ENCODE assay signal across 19 cellular contexts in genomic region chr12:12502813-12503146, GRCh38. TPM values are rescaled to one million over a fixed set of nuclear protein-coding genes. Genes with fewer than 3 reads are reported as not detected.
DNase-seq lines count a peak whose midpoint lies in the region; ATAC-seq, FAIRE-seq and TF ChIP-seq lines count a peak whose summit lies in the region.
"Had no signal": no experiment of that assay in that cellular context is flagged by ENCODE, and none has a peak within 500 bp of the region (broad histone marks: within the 10 kb centered on the region; RNA-seq: fewer than 3 reads in every experiment).

No MANE protein-coding gene starts in this region.

- H3K9ac ChIP-seq in H9 (ENCODE audit: extremely low read depth, insufficient read length, low read length): no peak overlapping the region

- peaks cover 13% of the 10 kb centered on the region for H3K79me1 ChIP-seq in H9 (ENCODE audit: insufficient read depth, low read depth, low read length, poor library complexity, severe bottlenecking)

- H4K20me1 ChIP-seq in H9 (ENCODE audit: control insufficient read depth, insufficient read depth, insufficient read length): no peaks in the 10 kb centered on the region

- peaks cover 8% of the 10 kb centered on the region; the same call in 1 of the 2 replicates for H3K79me2 ChIP-seq in H9 (ENCODE audit: insufficient read depth, low read length)

- no peak overlapping the region for H3K18ac ChIP-seq in H9 (ENCODE audit: insufficient read length, low read depth, low read length)

- no peaks in the 10 kb centered on the region for H3K9me3 ChIP-seq in H9 (ENCODE audit: control insufficient read depth, low read depth, low read length)
- H3K9me3 ChIP-seq in right cardiac atrium (ENCODE audit: control insufficient read depth, low read length): no peaks in the 10 kb centered on the region
- H3K9me3 ChIP-seq: pancreas, tibial artery had no signal

- peak overlapping the region; percentile 47 for H3K27ac ChIP-seq in H9 (ENCODE audit: insufficient read length, low read depth, low read length)
- no peak overlapping the region for H3K27ac ChIP-seq in right cardiac atrium (ENCODE audit: low read length)
- H3K27ac ChIP-seq: brain microvascular endothelial cell, pancreas, tibial artery had no signal

- H3K4me3 ChIP-seq in right cardiac atrium (ENCODE audit: low read length): no peak overlapping the region
- H3K4me3 ChIP-seq: pancreas, tibial artery had no signal

- no peak overlapping the region for H3K14ac ChIP-seq in H9 (ENCODE audit: insufficient read depth, low read length)

- peaks cover 60% of the 10 kb centered on the region for H3K4me1 Mint-ChIP-seq in activated naive CD4-positive, alpha-beta T cell treated with anti-CD3 and anti-CD28 coated beads for 36 hours (ENCODE audit: low read depth)
- peaks cover 54 to 56% of the 10 kb centered on the region in 2 experiments for H3K4me1 Mint-ChIP-seq in H9
- peaks cover 57% of the 10 kb centered on the region for H3K4me1 Mint-ChIP-seq in activated naive CD8-positive, alpha-beta T cell (ENCODE audit: low read depth)
- H3K4me1 Mint-ChIP-seq in stimulated activated effector memory CD8-positive, alpha-beta T cell treated with anti-CD3 and anti-CD28 coated beads, Interleukin-12 subunit alpha, Interleukin-12 subunit beta, amount 100 ng/mL, for 72 hours: peaks cover 70% of the 10 kb centered on the region

- no peak overlapping the region for H2BK15ac ChIP-seq in H9 (ENCODE audit: low read depth, low read length)

- H3K27ac Mint-ChIP-seq in activated naive CD4-positive, alpha-beta T cell treated with anti-CD3 and anti-CD28 coated beads for 36 hours: peak overlapping the region; percentile 93
- H3K27ac Mint-ChIP-seq in H9: peak overlapping the region in 2 of 3 experiments; percentile 73 to 94; a peak in 4 of 7 replicates
- H3K27ac Mint-ChIP-seq in activated naive CD8-positive, alpha-beta T cell: peak overlapping the region; percentile 55
- peak overlapping the region; percentile 73 for H3K27ac Mint-ChIP-seq in stimulated activated effector memory CD8-positive, alpha-beta T cell treated with anti-CD3 and anti-CD28 coated beads, Interleukin-12 subunit alpha, Interleukin-12 subunit beta, amount 100 ng/mL, for 72 hours

- no peaks in the 10 kb centered on the region for H3K9me3 Mint-ChIP-seq in activated naive CD4-positive, alpha-beta T cell treated with anti-CD3 and anti-CD28 coated beads for 36 hours
- H3K9me3 Mint-ChIP-seq in H9: no peaks in the 10 kb centered on the region
- no peaks in the 10 kb centered on the region for H3K9me3 Mint-ChIP-seq in activated naive CD8-positive, alpha-beta T cell (ENCODE audit: low read depth)
- no peaks in the 10 kb centered on the region for H3K9me3 Mint-ChIP-seq in stimulated activated effector memory CD8-positive, alpha-beta T cell treated with anti-CD3 and anti-CD28 coated beads, Interleukin-12 subunit alpha, Interleukin-12 subunit beta, amount 100 ng/mL, for 72 hours
- H3K9me3 Mint-ChIP-seq: stimulated activated naive B cell treated with anti-CD40 and anti-IgM and Interleukin-4, amounts not matched to agents 10 μg/mL and 1 μg/mL and 100 μg/mL, for 72 hours had no signal

- H3K27me3 ChIP-seq in H9 (ENCODE audit: insufficient read depth, low read length): no peaks in the 10 kb centered on the region
- H3K27me3 ChIP-seq in right cardiac atrium (ENCODE audit: control insufficient read depth, insufficient read depth): no peaks in the 10 kb centered on the region
- H3K27me3 ChIP-seq: brain microvascular endothelial cell, pancreas, tibial artery had no signal

- no peak for DNase-seq in activated naive CD4-positive, alpha-beta T cell treated with anti-CD3 and anti-CD28 coated beads for 36 hours
- no peak for DNase-seq in activated naive CD4-positive, alpha-beta T cell treated with anti-CD3 and anti-CD28 coated beads, Interleukin-2, amount 50 U/mL, for 16 hours
- no peak for DNase-seq in H9
- no peak for DNase-seq in stimulated activated effector memory CD8-positive, alpha-beta T cell treated with anti-CD3 and anti-CD28 coated beads, Interleukin-12 subunit alpha, Interleukin-12 subunit beta, amount 100 ng/mL, for 72 hours (ENCODE audit: low spot score in 2 of 2)
- DNase-seq in right cardiac atrium: no peak
- DNase-seq in H54 (ENCODE audit: insufficient read length, low spot score): no peak
- DNase-seq: brain microvascular endothelial cell; cortex of kidney; hypothalamus; NCI-H510A treated with DMSO at 0.1 percent for 48 hours; pancreas; RPMI8226; stimulated activated naive B cell treated with anti-CD40 and anti-IgM and Interleukin-4, amounts not matched to agents 10 μg/mL and 1 μg/mL and 100 μg/mL, for 72 hours; tibial artery had no signal

- CTCF ChIA-PET in activated naive CD4-positive, alpha-beta T cell treated with anti-CD3 and anti-CD28 coated beads for 36 hours (lab: Charles Lee): interaction anchor here (1.0 to 1.8 kb wide), 3 partner anchors 20 to 126 kb away, joined by 5 read pairs; no protein-coding TSS in a partner anchor

- no peak overlapping the region for H3K56ac ChIP-seq in H9 (ENCODE audit: insufficient read length, low read depth, low read length)

- H3K4me2 ChIP-seq in H9 (ENCODE audit: insufficient read depth, insufficient read length, low read length): no peak overlapping the region

- no peak overlapping the region for H2BK20ac ChIP-seq in H9 (ENCODE audit: low read depth, low read length, poor library complexity, severe bottlenecking)

- no peak for TF ChIP-seq POLR2A in H54 (IDR thresholded peaks at IDR 0.05; ENCODE audit: low read depth, low read length)

- H3K23ac ChIP-seq in H9 (ENCODE audit: insufficient read length, low read depth, low read length): no peak overlapping the region

- H3T11ph ChIP-seq in H9 (ENCODE audit: low read length): no peak overlapping the region

- intact Hi-C loops in activated naive CD4-positive, alpha-beta T cell treated with anti-CD3 and anti-CD28 coated beads for 36 hours (cut with micrococcal nuclease): loop anchor here (1.0 kb wide), 2 partner anchors 20 to 126 kb away; no protein-coding TSS in a partner anchor
- intact Hi-C loops in right cardiac atrium (cut with DNase I): no loop called here

- ATAC-seq in stimulated activated effector memory CD8-positive, alpha-beta T cell treated with anti-CD3 and anti-CD28 coated beads, Interleukin-12 subunit alpha, Interleukin-12 subunit beta, amount 100 ng/mL, for 72 hours: peak; percentile 45
- no peak for ATAC-seq in GM18511 (IDR thresholded peaks at IDR 0.05; ENCODE audit: unreplicated experiment)
- no peak for ATAC-seq in right cardiac atrium
- ATAC-seq: HCT116; pancreas; sciatic nerve; stimulated activated naive B cell treated with anti-CD40 and anti-IgM and Interleukin-4, amounts not matched to agents 10 μg/mL and 1 μg/mL and 100 μg/mL, for 72 hours had no signal

- no CpG with 5 or more reads among the region's 5 CpGs for WGBS in H9 (ENCODE audit: extremely low coverage, insufficient read length, low lambda C conversion rate)
- 93% methylated on average over 5 of the region's 5 CpGs for WGBS in right cardiac atrium

- no peaks in the 10 kb centered on the region for H3K23me2 ChIP-seq in H9 (ENCODE audit: insufficient read length, low read depth, low read length, poor library complexity, severe bottlenecking)

- FAIRE-seq in H54 (lab: Jason Lieb, UNC): no peak
- FAIRE-seq: keratinocyte, pancreas had no signal

- TF ChIP-seq CTCF in H9 (conservative IDR thresholded peaks at IDR 0.05): no peak

- no peak overlapping the region for H2BK12ac ChIP-seq in H9 (ENCODE audit: insufficient read length, low read depth, low read length)

- H2BK120ac ChIP-seq in H9 (ENCODE audit: low read depth, low read length, poor library complexity, severe bottlenecking): no peak overlapping the region

- H3K4ac ChIP-seq in H9 (ENCODE audit: low read depth, low read length): no peak overlapping the region

- peak overlapping the region; percentile 45 for H2BK5ac ChIP-seq in H9 (ENCODE audit: insufficient read length, low read length)

- H2AK5ac ChIP-seq in H9 (ENCODE audit: insufficient read length, low read length): no peak overlapping the region

- no peak overlapping the region for H3K4me3 Mint-ChIP-seq in activated naive CD4-positive, alpha-beta T cell treated with anti-CD3 and anti-CD28 coated beads for 36 hours
- H3K4me3 Mint-ChIP-seq in H9: no peak overlapping the region
- H3K4me3 Mint-ChIP-seq in activated naive CD8-positive, alpha-beta T cell: no peak overlapping the region
- peak overlapping the region; percentile 55 for H3K4me3 Mint-ChIP-seq in stimulated activated effector memory CD8-positive, alpha-beta T cell treated with anti-CD3 and anti-CD28 coated beads, Interleukin-12 subunit alpha, Interleukin-12 subunit beta, amount 100 ng/mL, for 72 hours
- H3K4me3 Mint-ChIP-seq: stimulated activated naive B cell treated with anti-CD40 and anti-IgM and Interleukin-4, amounts not matched to agents 10 μg/mL and 1 μg/mL and 100 μg/mL, for 72 hours had no signal

- no peak overlapping the region for H4K8ac ChIP-seq in H9 (replicated peaks; ENCODE audit: insufficient read length, low read depth, low read length)

- peaks cover 9% of the 10 kb centered on the region; the same call in 1 of the 2 replicates for H3K4me1 ChIP-seq in H9 (ENCODE audit: insufficient read depth, low read length)
- peaks cover 4% of the 10 kb centered on the region for H3K4me1 ChIP-seq in right cardiac atrium (ENCODE audit: control insufficient read depth, insufficient read depth, low read length)

- no peak overlapping the region for H2AFZ ChIP-seq in H9 (ENCODE audit: low read length)

- no peak overlapping the region for H4K91ac ChIP-seq in H9 (ENCODE audit: insufficient read length, low read depth, low read length)

- no peak overlapping the region for H4K5ac ChIP-seq in H9 (ENCODE audit: insufficient read length, low read depth, low read length)

- peaks cover 7% of the 10 kb centered on the region for H3K36me3 Mint-ChIP-seq in activated naive CD4-positive, alpha-beta T cell treated with anti-CD3 and anti-CD28 coated beads for 36 hours (ENCODE audit: low read depth)
- peaks cover 5 to 19% (median 13%) of the 10 kb centered on the region in 3 experiments; a peak in 5 of 7 replicates for H3K36me3 Mint-ChIP-seq in H9 (ENCODE audit: insufficient read depth in 1 of 3, low read depth in 3 of 3)
- H3K36me3 Mint-ChIP-seq in activated naive CD8-positive, alpha-beta T cell: peaks cover 11% of the 10 kb centered on the region
- H3K36me3 Mint-ChIP-seq in stimulated activated effector memory CD8-positive, alpha-beta T cell treated with anti-CD3 and anti-CD28 coated beads, Interleukin-12 subunit alpha, Interleukin-12 subunit beta, amount 100 ng/mL, for 72 hours: peaks cover 67% of the 10 kb centered on the region

- no peaks in the 10 kb centered on the region for H3K27me3 Mint-ChIP-seq in activated naive CD4-positive, alpha-beta T cell treated with anti-CD3 and anti-CD28 coated beads for 36 hours (ENCODE audit: low read depth)
- H3K27me3 Mint-ChIP-seq in H9 (ENCODE audit: low read depth): no peaks in the 10 kb centered on the region
- no peaks in the 10 kb centered on the region for H3K27me3 Mint-ChIP-seq in activated naive CD8-positive, alpha-beta T cell
- H3K27me3 Mint-ChIP-seq: stimulated activated naive B cell treated with anti-CD40 and anti-IgM and Interleukin-4, amounts not matched to agents 10 μg/mL and 1 μg/mL and 100 μg/mL, for 72 hours had no signal

RNA-seq across cellular contexts. Expression of gene DUSP16, which starts 59.9 kb away (rescaled TPM):
- 10 to 100 TPM; 45.7 to 47.2 TPM for total RNA-seq in activated naive CD4-positive, alpha-beta T cell treated with anti-CD3 and anti-CD28 coated beads for 36 hours
- total RNA-seq in H9 (2021) (62.5 and 64.0 TPM in 2 replicates), right cardiac atrium (10 to 100 TPM; 11.1 to 17.2 (median 14.3) TPM)
- 4.2 TPM for polyA plus RNA-seq in right cardiac atrium
